In the genomic region with DNA sequence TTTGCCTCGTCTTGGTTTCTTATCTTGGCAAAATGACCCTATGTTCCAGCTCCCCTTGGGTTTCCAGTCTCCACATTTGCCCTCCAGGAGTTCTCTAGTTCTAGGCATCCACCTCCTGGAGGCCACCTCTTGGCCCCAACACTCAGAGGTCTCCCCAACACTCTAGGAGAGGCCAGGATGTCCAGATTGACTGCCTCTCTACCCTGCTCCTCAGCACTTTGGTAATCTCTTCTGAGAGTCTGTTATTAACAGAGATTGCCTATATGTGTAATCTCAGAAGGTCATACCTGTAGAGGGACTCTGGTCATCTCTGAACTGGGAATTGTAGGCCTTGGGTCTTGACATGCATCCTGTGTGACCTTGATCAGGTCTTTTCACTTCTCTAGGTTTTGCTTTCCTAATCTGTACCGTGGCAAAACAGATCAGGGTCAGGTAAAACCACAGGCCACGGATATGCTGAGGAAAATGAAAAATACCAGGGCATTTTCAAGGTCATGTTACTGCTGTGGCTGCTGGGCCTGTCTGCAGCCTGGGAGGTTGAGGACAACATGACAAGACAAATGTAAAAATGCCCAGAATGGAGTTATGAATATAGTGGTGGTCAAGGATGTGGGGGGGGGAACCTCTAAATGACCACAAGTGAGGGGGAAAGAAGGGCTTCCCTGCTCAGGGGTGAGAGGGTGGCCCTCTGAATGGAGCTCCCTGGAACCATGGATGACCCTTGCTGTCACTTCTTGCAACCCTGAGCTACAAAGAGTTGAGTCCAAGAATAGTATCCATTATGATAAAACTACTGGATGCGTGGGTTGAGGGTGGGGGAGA, we compare ENCODE assay signal across 27 cellular contexts. TPM values are rescaled to one million over a fixed set of nuclear protein-coding genes. Genes with fewer than 3 reads are reported as not detected.
DNase-seq lines count a peak whose midpoint lies in the region; ATAC-seq and TF ChIP-seq lines count a peak whose summit lies in the region.
"Had no signal": no experiment of that assay in that cellular context is flagged by ENCODE, and none has a peak within 500 bp of the region (broad histone marks: within the 10 kb centered on the region; RNA-seq: fewer than 3 reads in every experiment).

No MANE protein-coding gene starts in this region.

- H3K9ac ChIP-seq in OCI-LY1 (ENCODE audit: low read length) (no peak overlapping the region), neuronal stem cell (ENCODE audit: low read depth, low read length, poor library complexity) (no peak overlapping the region)

- H3F3A ChIP-seq in OCI-LY1 (ENCODE audit: insufficient read depth, low read length) = no peaks in the 10 kb centered on the region

- H3K27ac ChIP-seq in OCI-LY1 (ENCODE audit: low read depth, low read length, poor library complexity, severe bottlenecking) = peak overlapping the region; percentile 46
- H3K27ac ChIP-seq in ovary = peak overlapping the region; percentile 17 to 69
- H3K27ac ChIP-seq in neuronal stem cell (replicated peaks; ENCODE audit: low read length) = no peak overlapping the region
- H3K27ac ChIP-seq: gastrocnemius medialis, PC-9, uterus had no signal

- H2AFZ ChIP-seq in OCI-LY1 (ENCODE audit: low read length) (no peak overlapping the region), neuronal stem cell (ENCODE audit: low read length) (no peak overlapping the region)
- H2AFZ ChIP-seq: PC-9 had no signal

- no peak overlapping the region for H2BK12ac ChIP-seq in neuronal stem cell (ENCODE audit: low read length)

- H3K4me2 ChIP-seq in OCI-LY1 (ENCODE audit: low read length) = no peak overlapping the region
- no peak overlapping the region for H3K4me2 ChIP-seq in neuronal stem cell (ENCODE audit: insufficient read depth, low read length, poor library complexity, severe bottlenecking)
- H3K4me2 ChIP-seq: PC-9 had no signal

- no peak overlapping the region for H2AK5ac ChIP-seq in neuronal stem cell (ENCODE audit: low read depth, low read length)

- no peak overlapping the region for H4K8ac ChIP-seq in neuronal stem cell (ENCODE audit: low read depth, low read length)

- 24 to 38% (median 28%) methylated on average over 4 of the region's 4 CpGs for WGBS in ovary, 3 donors
- WGBS in neuronal stem cell (ENCODE audit: extremely low coverage in 2 of 2, insufficient read length in 2 of 2, insufficient replicate concordance in 1 of 2), 2 donors = no CpG with 5 or more reads among the region's 4 CpGs

- no peak overlapping the region for H3K23ac ChIP-seq in neuronal stem cell (ENCODE audit: low read depth, low read length, poor library complexity)

- TF ChIP-seq EP300 in ovary (IDR thresholded peaks at IDR 0.05) = no peak

- no peaks in the 10 kb centered on the region for H3K9me3 ChIP-seq in OCI-LY1 (ENCODE audit: low read length)
- no peaks in the 10 kb centered on the region for H3K9me3 ChIP-seq in ovary
- H3K9me3 ChIP-seq in neuronal stem cell (replicated peaks in 1 of 2; ENCODE audit: control insufficient read depth in 2 of 2, insufficient read depth in 1 of 2, low read depth in 1 of 2, low read length in 2 of 2) = no peaks in the 10 kb centered on the region
- H3K9me3 ChIP-seq: gastrocnemius medialis, uterus had no signal

- H3K79me2 ChIP-seq in OCI-LY1 (ENCODE audit: insufficient read depth, low read length) = no peaks in the 10 kb centered on the region

- H2BK120ac ChIP-seq in neuronal stem cell (ENCODE audit: low read depth, low read length) = no peak overlapping the region

- no peak overlapping the region for H3K18ac ChIP-seq in neuronal stem cell (ENCODE audit: low read length)

- no peak for DNase-seq in ovary
- DNase-seq in neuronal stem cell (ENCODE audit: low spot score) = no peak
- DNase-seq: activated CD4-positive, alpha-beta T cell treated with anti-CD3 and anti-CD28 coated beads for 36 hours; activated naive CD8-positive, alpha-beta T cell treated with anti-CD3 and anti-CD28 coated beads for 36 hours; CD4-positive, alpha-beta T cell; central memory CD4-positive, alpha-beta T cell; DMS 273 treated with DMSO at 0.1 percent for 48 hours; effector CD4-positive, alpha-beta T cell; gastrocnemius medialis; hippocampal formation; NCI-H1105; NCI-H2029; NCI-H345; PC-9; SIG-M5; stimulated activated CD8-positive, alpha-beta memory T cell treated with anti-CD3 and anti-CD28 coated beads, Interleukin-4, amount 100 ng/mL, for 48 hours; uterus had no signal

- no peak overlapping the region for H2BK15ac ChIP-seq in neuronal stem cell (ENCODE audit: low read length)

- intact Hi-C loops in ovary (cut with DNase I) = no loop called here

- no peak for TF ChIP-seq POLR2A in ovary (IDR thresholded peaks at IDR 0.05)

- H3K4me3 ChIP-seq in OCI-LY1 (ENCODE audit: low read depth, low read length, poor library complexity, severe bottlenecking) (no peak overlapping the region), ovary (no peak overlapping the region), neuronal stem cell (ENCODE audit: low read length in 2 of 2) (no peak overlapping the region)
- H3K4me3 ChIP-seq: gastrocnemius medialis, PC-9, uterus had no signal

- no peak for TF ChIP-seq CTCF in OCI-LY1 (IDR thresholded peaks at IDR 0.05; ENCODE audit: low read length)
- TF ChIP-seq CTCF in ovary (IDR thresholded peaks at IDR 0.05) = no peak

- ATAC-seq in GM18520 (IDR thresholded peaks at IDR 0.05; ENCODE audit: unreplicated experiment) (peak; percentile 24), GM21825 (IDR thresholded peaks at IDR 0.05; ENCODE audit: unreplicated experiment) (peak; percentile 20), esophagus mucosa (no peak), GM19351 (IDR thresholded peaks at IDR 0.05; ENCODE audit: unreplicated experiment) (no peak)
- ATAC-seq: activated CD4-positive, alpha-beta T cell treated with anti-CD3 and anti-CD28 coated beads for 36 hours; gastrocnemius medialis; HCT116 had no signal

- H4K91ac ChIP-seq in neuronal stem cell (ENCODE audit: low read depth, low read length, poor library complexity) = no peak overlapping the region

- no peaks in the 10 kb centered on the region for H3K36me3 ChIP-seq in OCI-LY1 (ENCODE audit: insufficient read depth, low read length)
- H3K36me3 ChIP-seq in ovary = no peaks in the 10 kb centered on the region
- no peaks in the 10 kb centered on the region for H3K36me3 ChIP-seq in neuronal stem cell (replicated peaks in 1 of 2; ENCODE audit: control insufficient read depth in 2 of 2, insufficient read depth in 2 of 2, low read length in 2 of 2)
- H3K36me3 ChIP-seq: gastrocnemius medialis, uterus had no signal

- H3K79me1 ChIP-seq in neuronal stem cell (ENCODE audit: low read depth, low read length) = no peaks in the 10 kb centered on the region

- H3K4ac ChIP-seq in neuronal stem cell (ENCODE audit: low read length) = no peak overlapping the region

- H3K27me3 ChIP-seq in OCI-LY1 (ENCODE audit: insufficient read depth, low read length) = no peaks in the 10 kb centered on the region
- no peaks in the 10 kb centered on the region for H3K27me3 ChIP-seq in ovary
- H3K27me3 ChIP-seq in neuronal stem cell (ENCODE audit: control insufficient read depth in 3 of 3, insufficient read depth in 3 of 3, low read depth in 1 of 3, low read length in 3 of 3) = peaks cover 0 to 1% (median 0%) of the 10 kb centered on the region in 3 experiments
- H3K27me3 ChIP-seq: gastrocnemius medialis, uterus had no signal

- no peaks in the 10 kb centered on the region for H4K20me1 ChIP-seq in OCI-LY1 (ENCODE audit: insufficient read depth, low read length)

- H2BK5ac ChIP-seq in neuronal stem cell (ENCODE audit: low read length) = no peak overlapping the region

- H3K14ac ChIP-seq in neuronal stem cell (ENCODE audit: low read length) = no peak overlapping the region

- H3K4me1 ChIP-seq in OCI-LY1 (ENCODE audit: insufficient read depth, low read length, severe bottlenecking) (peaks cover 44% of the 10 kb centered on the region), ovary (ENCODE audit: insufficient read depth) (peaks cover 11% of the 10 kb centered on the region), neuronal stem cell (ENCODE audit: control insufficient read depth in 2 of 2, insufficient read depth in 1 of 2, low read depth in 1 of 2, low read length in 2 of 2) (peaks cover 0 to 9% of the 10 kb centered on the region in 2 donors)
- H3K4me1 ChIP-seq: gastrocnemius medialis, uterus had no signal

- no peaks in the 10 kb centered on the region for H3K9me2 ChIP-seq in OCI-LY1 (ENCODE audit: low read depth, low read length)

RNA-seq across cellular contexts. Expression of gene CCL4L2, which starts 5.0 kb away (rescaled TPM):
- total RNA-seq in ovary (10 to 100 TPM in 1 of 7 donors, 1 to 10 TPM in 2, under 1 TPM in 3, not detected in 1; 0.42 to 13.1 (median 1.1) TPM), esophagus mucosa (not detected)
- 10 to 100 TPM in 1 of 2 donors, 1 to 10 TPM in 1; 1.7 to 11.1 TPM for polyA plus RNA-seq in ovary
- polyA plus RNA-seq in neuronal stem cell (2013, experiment 1 of 2) = 0.13 TPM
- polyA plus RNA-seq in neuronal stem cell (2013, experiment 2 of 2) = not detected
- total RNA-seq: G401, gastrocnemius medialis, PC-9, posterior vena cava had no signal
- polyA plus RNA-seq: neural cell had no signal

RNA-seq across cellular contexts. Expression of gene CCL3L1, which starts 9.3 kb away (rescaled TPM):
- total RNA-seq in ovary = 1 to 10 TPM in 2 of 7 donors, under 1 TPM in 2, not detected in 3; 0.22 to 2.6 (median 0.89) TPM
- polyA plus RNA-seq in ovary = 1 to 10 TPM in 1 of 2 donors, under 1 TPM in 1; 0.70 to 2.1 TPM
- total RNA-seq in esophagus mucosa = not detected
- polyA plus RNA-seq in neuronal stem cell (2013, experiment 1 of 2) = 0.50 TPM
- 0.87 TPM for polyA plus RNA-seq in neuronal stem cell (2013, experiment 2 of 2)
- total RNA-seq: G401, gastrocnemius medialis, lower leg skin, PC-9, posterior vena cava had no signal
- polyA plus RNA-seq: neural cell had no signal

RNA-seq across cellular contexts. Expression of gene TBC1D3B, which starts 29.4 kb away (rescaled TPM):
- total RNA-seq in ovary (10 to 100 TPM in 1 of 7 donors, 1 to 10 TPM in 6; 1.1 to 11.5 (median 4.5) TPM), esophagus mucosa (7.2 TPM)
- 1 to 10 TPM in 1 of 2 donors, not detected in 1; 2.5 TPM for polyA plus RNA-seq in ovary
- polyA plus RNA-seq in neuronal stem cell (2013, experiment 1 of 2) = 2.6 TPM
- polyA plus RNA-seq in neuronal stem cell (2013, experiment 2 of 2) = 3.2 TPM
- total RNA-seq: G401 had no signal

RNA-seq across cellular contexts. Expression of gene TBC1D3I, which starts 58.5 kb away (rescaled TPM):
- under 1 TPM in 5 of 7 donors, not detected in 2; 0.13 to 0.89 (median 0.17) TPM for total RNA-seq in ovary
- under 1 TPM in 1 of 2 donors, not detected in 1; 0.30 TPM for polyA plus RNA-seq in ovary
- total RNA-seq in esophagus mucosa = 0.68 TPM
- 0.14 TPM for polyA plus RNA-seq in neuronal stem cell (2013, experiment 1 of 2)
- 0.32 TPM for polyA plus RNA-seq in neuronal stem cell (2013, experiment 2 of 2)
- total RNA-seq: activated naive CD8-positive, alpha-beta T cell treated with anti-CD3 and anti-CD28 coated beads for 36 hours; G401; posterior vena cava had no signal

Comparison
In these comparisons a context has a peak if more than half of its experiments do, and no peak if none do; other contexts are left out.
1. ATAC-seq: peak in GM18520 (single experiment) and GM21825 (single experiment); none in esophagus mucosa (single experiment) and GM19351 (single experiment).